In genomic region chr2:205682239-205683021, GRCh38 we compare ENCODE assay signal across 8 cellular contexts. TPM values are rescaled to one million over a fixed set of nuclear protein-coding genes. Genes with fewer than 3 reads are reported as not detected.
DNase-seq lines count a peak whose midpoint lies in the region; ATAC-seq, FAIRE-seq and TF ChIP-seq lines count a peak whose summit lies in the region.

NRP2 (plus strand) TSS chr2:205682501; CDS start chr2:205683291, 790 bp downstream.

- H3K23ac ChIP-seq in IMR-90 (ENCODE audit: low read depth, low read length) = peak within 1 kb of the TSS; percentile 91

- H2BK120ac ChIP-seq in IMR-90 (ENCODE audit: low read depth, low read length) = peak within 1 kb of the TSS; percentile 79

- H3K4ac ChIP-seq in IMR-90 (ENCODE audit: low read depth, low read length) = peak within 1 kb of the TSS; percentile 85

- in situ Hi-C loops in IMR-90 (cut with MboI; ENCODE audit: low sequenced_read_pairs) = loop anchor here (10.0 to 25.0 kb wide), 2 partner anchors 242 to 1145 kb away; partner anchors contain the start of gene PARD3B
- in situ Hi-C loops in transverse colon (cut with MboI; ENCODE audit: low pct_ligation_motif_present in 1 of 4, low pct_unique_long_range_greater_than_20kb in 1 of 4, low sequenced_read_pairs in 3 of 4) = no loop called here

- peak within 1 kb of the TSS; percentile 95 for H3K9ac ChIP-seq in IMR-90 (ENCODE audit: low read depth, low read length)

- no peaks in the 10 kb centered on the region; the same call in 1 of the 2 replicates for H4K20me1 ChIP-seq in IMR-90 (ENCODE audit: insufficient read depth, low read length)

- POLR2A ChIA-PET in IMR-90 (lab: Charles Lee; ENCODE audit: unreplicated experiment) = interaction anchor here (1.0 kb wide), 2 partner anchors 17 to 18 kb away, joined by 3 to 4 read pairs; no protein-coding TSS in a partner anchor

- peak within 1 kb of the TSS; percentile 94 for H2AK9ac ChIP-seq in IMR-90 (replicated peaks; ENCODE audit: low read depth, low read length, poor library complexity)

- H2BK20ac ChIP-seq in IMR-90 (ENCODE audit: low read depth, low read length) = peak within 1 kb of the TSS; percentile 65; the same call in 1 of the 2 replicates

- H3K56ac ChIP-seq in IMR-90 (ENCODE audit: extremely low read depth, insufficient read depth, low read length) = peak within 1 kb of the TSS; percentile 72

- H2BK15ac ChIP-seq in IMR-90 (ENCODE audit: low read depth, low read length) = peak within 1 kb of the TSS; percentile 69; the same call in 2 of the 3 replicates

- peak within 1 kb of the TSS; percentile 58 for H3K18ac ChIP-seq in IMR-90 (ENCODE audit: low read depth, low read length)

- peaks cover 11 to 39% of the 10 kb centered on the region in 2 experiments for H3K79me1 ChIP-seq in IMR-90 (ENCODE audit: low read depth in 1 of 2, low read length in 2 of 2)

- no peak for TF ChIP-seq EP300 in transverse colon (IDR thresholded peaks at IDR 0.05; ENCODE audit: low read depth)

- peak within 1 kb of the TSS; percentile 90 for H3K4me3 ChIP-seq in IMR-90 (ENCODE audit: insufficient read depth, low read depth, low read length)
- H3K4me3 ChIP-seq in fibroblast of villous mesenchyme (ENCODE audit: low read depth, low read length) = peak within 1 kb of the TSS; percentile 71
- H3K4me3 ChIP-seq in transverse colon = peak within 1 kb of the TSS; percentile 57 to 73 (median 58)

- peaks cover 4% of the 10 kb centered on the region; the same call in 1 of the 2 replicates for H3K36me3 ChIP-seq in IMR-90 (ENCODE audit: control insufficient read depth, insufficient read depth, low read length)
- H3K36me3 ChIP-seq in transverse colon = no peaks in the 10 kb centered on the region

- 0% methylated on average over 16 of the region's 71 CpGs; no CpG with 5 or more reads in 1 of the 2 experiments for whole genome bisulfite sequencing in IMR-90 (ENCODE audit: extremely low coverage in 2 of 2, insufficient read length in 1 of 2), 2 experiments
- WGBS in transverse colon (ENCODE audit: low coverage in 1 of 2), 2 donors = 0 to 19% methylated on average over 3 to 61 of the region's 71 CpGs

- H3K14ac ChIP-seq in IMR-90 (replicated peaks; ENCODE audit: low read depth, low read length) = peak within 1 kb of the TSS; percentile 89

- peak within 1 kb of the TSS; percentile 52 for H4K5ac ChIP-seq in IMR-90 (ENCODE audit: low read depth, low read length)

- dilution Hi-C loops in IMR-90 (cut with HindIII; ENCODE audit: low sequenced_read_pairs, unreplicated experiment) = no loop called here

- CTCF ChIA-PET in IMR-90 (lab: Yijun Ruan, JAX) = interaction anchor here (2.4 kb wide), 1 partner anchor 38 kb away, joined by 9 read pairs; no protein-coding TSS in a partner anchor
- CTCF ChIA-PET in activated naive CD4-positive, alpha-beta T cell treated with anti-CD3 and anti-CD28 coated beads for 36 hours (lab: Charles Lee) = no interaction called here

- no peaks in the 10 kb centered on the region for H3K9me3 ChIP-seq in IMR-90 (ENCODE audit: control insufficient read depth, insufficient read depth, low read length)
- no peaks in the 10 kb centered on the region for H3K9me3 ChIP-seq in transverse colon

- H3K27me3 ChIP-seq in IMR-90 (ENCODE audit: control insufficient read depth, insufficient read depth, low read length) = no peaks in the 10 kb centered on the region
- H3K27me3 ChIP-seq in transverse colon = peaks cover 61% of the 10 kb centered on the region

- H3K9me3 Mint-ChIP-seq in activated naive CD4-positive, alpha-beta T cell treated with anti-CD3 and anti-CD28 coated beads for 36 hours = no peaks in the 10 kb centered on the region
- no peaks in the 10 kb centered on the region for H3K9me3 Mint-ChIP-seq in natural killer cell

- TF ChIP-seq CTCF in IMR-90 (conservative IDR thresholded peaks at IDR 0.05; ENCODE audit: low read depth, low read length) = no peak
- TF ChIP-seq CTCF in fibroblast of villous mesenchyme (IDR thresholded peaks at IDR 0.05; ENCODE audit: insufficient read depth, low read depth, low read length) = no peak
- no peak for TF ChIP-seq CTCF in natural killer cell (IDR thresholded peaks at IDR 0.05)
- peak in 1 of 5 experiments; percentile 6 for TF ChIP-seq CTCF in transverse colon (IDR thresholded peaks at IDR 0.05)

- peak within 1 kb of the TSS; percentile 54 to 69; a peak in 3 of 4 replicates for H4K8ac ChIP-seq in IMR-90 (ENCODE audit: low read depth in 2 of 2, low read length in 2 of 2)

- peaks cover 8% of the 10 kb centered on the region for H3K4me1 ChIP-seq in IMR-90 (ENCODE audit: control insufficient read depth, insufficient read depth, low read length)
- H3K4me1 ChIP-seq in transverse colon = peaks cover 0 to 43% (median 9%) of the 10 kb centered on the region in 4 donors

- H3K27ac ChIP-seq in IMR-90 (ENCODE audit: insufficient read depth, low read length) (peak within 1 kb of the TSS; percentile 78), transverse colon (peak within 1 kb of the TSS; percentile 82 to 95 (median 88))

- H3K36me3 Mint-ChIP-seq in activated naive CD4-positive, alpha-beta T cell treated with anti-CD3 and anti-CD28 coated beads for 36 hours (ENCODE audit: low read depth) = no peaks in the 10 kb centered on the region
- H3K36me3 Mint-ChIP-seq in natural killer cell = no peaks in the 10 kb centered on the region

- H3K9me1 ChIP-seq in IMR-90 (ENCODE audit: insufficient read depth, low read length) = 0 out of 2 replicates have a peak, but pooled peaks cover 4% of the 10 kb centered on the region

- peak within 1 kb of the TSS; percentile 95 for H2AFZ ChIP-seq in IMR-90 (replicated peaks; ENCODE audit: low read length, poor library complexity)

- no peak within 1 kb of the TSS for H3K27ac Mint-ChIP-seq in activated naive CD4-positive, alpha-beta T cell treated with anti-CD3 and anti-CD28 coated beads for 36 hours
- H3K27ac Mint-ChIP-seq in natural killer cell = no peak within 1 kb of the TSS

- TF ChIP-seq POLR2A in IMR-90 (IDR thresholded peaks at IDR 0.05; ENCODE audit: low read depth, low read length) (peak; percentile 93), transverse colon (IDR thresholded peaks at IDR 0.05) (peak; percentile 88)

- peak within 1 kb of the TSS; percentile 69 for H2BK5ac ChIP-seq in IMR-90 (ENCODE audit: low read depth, low read length, poor library complexity, severe bottlenecking)

- TF ChIP-seq RAD21 in IMR-90 (IDR thresholded peaks at IDR 0.05; ENCODE audit: low read length) = no peak

- intact Hi-C loops in IMR-90 (cut with micrococcal nuclease) (loop anchor here (1.0 to 10.0 kb wide), 9 partner anchors 130 to 1358 kb away; partner anchors contain the start of gene PARD3B), natural killer cell (cut with micrococcal nuclease) (no loop called here), transverse colon (cut with DNase I; ENCODE audit: low total_unique reads) (loop anchor here (10.0 kb wide), 2 partner anchors 52 to 82 kb away; no protein-coding TSS in a partner anchor)
- intact Hi-C loops in activated naive CD4-positive, alpha-beta T cell treated with anti-CD3 and anti-CD28 coated beads for 36 hours (cut with micrococcal nuclease) = loop anchor here (2.0 to 10.0 kb wide), 8 partner anchors 130 to 1660 kb away; no protein-coding TSS in a partner anchor

- ATAC-seq in GM21717 (IDR thresholded peaks at IDR 0.05; ENCODE audit: unreplicated experiment) = peak; percentile 83
- peak; percentile 78 for ATAC-seq in IMR-90 (ENCODE audit: low read depth)
- ATAC-seq in natural killer cell = peak in 1 of 3 donors; percentile 48

- peak within 1 kb of the TSS; percentile 80 for H3K4me3 Mint-ChIP-seq in activated naive CD4-positive, alpha-beta T cell treated with anti-CD3 and anti-CD28 coated beads for 36 hours
- peak within 1 kb of the TSS; percentile 37 for H3K4me3 Mint-ChIP-seq in natural killer cell

- BruUV-seq in IMR-90 (replicated peaks; lab: Mats Ljungman, UMichigan) = TSS peak; percentile 98

- peak within 1 kb of the TSS; percentile 93 for H3K4me2 ChIP-seq in IMR-90 (ENCODE audit: low read depth, low read length)

- peaks cover 28% of the 10 kb centered on the region for H3K4me1 Mint-ChIP-seq in activated naive CD4-positive, alpha-beta T cell treated with anti-CD3 and anti-CD28 coated beads for 36 hours (ENCODE audit: low read depth)
- no peaks in the 10 kb centered on the region for H3K4me1 Mint-ChIP-seq in natural killer cell

- no peak for FAIRE-seq in RCC 7860 (lab: Jason Lieb, UNC)

- DNase-seq in DMS114 treated with DMSO at 0.1 percent for 48 hours (lab: John Stamatoyannopoulos, UW; ENCODE audit: unreplicated experiment) = peak; percentile 15
- peak; percentile 89 for DNase-seq in IMR-90
- DNase-seq in RCC 7860 (ENCODE audit: low spot score) = peak; percentile 82
- DNase-seq in activated naive CD4-positive, alpha-beta T cell treated with anti-CD3 and anti-CD28 coated beads for 36 hours = peak; percentile 73
- peak; percentile 93 for DNase-seq in fibroblast of villous mesenchyme (ENCODE audit: low read depth)
- DNase-seq in natural killer cell = no peak
- DNase-seq in transverse colon = peak; percentile 81

- H2AK5ac ChIP-seq in IMR-90 (ENCODE audit: low read depth, low read length) = peak within 1 kb of the TSS; percentile 75; the same call in 1 of the 2 replicates

- peak within 1 kb of the TSS; percentile 70 for H4K91ac ChIP-seq in IMR-90 (ENCODE audit: insufficient read depth, low read depth, low read length)

- peaks cover 58% of the 10 kb centered on the region for H3K27me3 Mint-ChIP-seq in activated naive CD4-positive, alpha-beta T cell treated with anti-CD3 and anti-CD28 coated beads for 36 hours (ENCODE audit: low read depth)
- H3K27me3 Mint-ChIP-seq in natural killer cell (ENCODE audit: low read depth in 2 of 2) = peaks cover 57 to 69% of the 10 kb centered on the region in 2 donors

TF ChIP-seq in IMR-90, 13 proteins besides CTCF, POLR2A, EP300 and RAD21 (continues in another document):
- TF ChIP-seq NFE2L2 (IDR thresholded peaks at IDR 0.05; ENCODE audit: low read depth, low read length) (no peak), MXI1 (IDR thresholded peaks at IDR 0.05; ENCODE audit: borderline replicate concordance, low read depth, low read length) (peak; percentile 87; the same call in 1 of the 2 replicates), RCOR1 (IDR thresholded peaks at IDR 0.05; ENCODE audit: insufficient replicate concordance, low read length) (no peak)

RNA-seq across cellular contexts. Expression of gene NRP2, which starts in this region (rescaled TPM):
- 43.3 and 46.4 TPM in 2 replicates for total RNA-seq in IMR-90 (2012; rRNA removed)
- polyA plus RNA-seq in IMR-90 (2012; rRNA removed) = 45.2 and 51.3 TPM in 2 replicates
- polyA plus RNA-seq in IMR-90 (2012; cell fraction: cytosol; rRNA removed) = 40.6 and 48.8 TPM in 2 replicates
- 27.6 and 54.4 TPM in 2 replicates for polyA plus RNA-seq in IMR-90 (2012; cell fraction: nucleus; rRNA removed; ENCODE audit: low replicate concordance)
- 1 to 10 TPM; 2.5 to 2.8 TPM for total RNA-seq in activated naive CD4-positive, alpha-beta T cell treated with anti-CD3 and anti-CD28 coated beads for 36 hours
- total RNA-seq in fibroblast of villous mesenchyme = 117 and 120 TPM in 2 replicates
- total RNA-seq in natural killer cell = under 1 TPM in 1 of 3 donors, not detected in 2; 0.40 TPM
- total RNA-seq in transverse colon = 100 to 1,000 TPM in 1 of 4 donors, 10 to 100 TPM in 3; 35.1 to 146 (median 63.9) TPM

Comparison
In these comparisons a context has a peak if more than half of its experiments do, and no peak if none do; other contexts are left out.
1. RNA of gene NRP2 (total RNA-seq): 117 to 120 TPM in fibroblast of villous mesenchyme, 35.1 to 146 TPM in transverse colon and 43.3 to 46.4 TPM in IMR-90; 2.5 to 2.8 TPM in activated naive CD4-positive, alpha-beta T cell treated with anti-CD3 and anti-CD28 coated beads for 36 hours and 0.40 TPM in natural killer cell; every median in the first group is over 4 times any median in the second.
2. Peak in every context shown above with its lines, with median percentiles within 50 percentile points of each other: H3K4me3 ChIP-seq.